8 cellular contexts compared by ENCODE assay signal in genomic region chr6:28336284-28337024, GRCh38. TPM values are rescaled to one million over a fixed set of nuclear protein-coding genes. Genes with fewer than 3 reads are reported as not detected.
A peak's percentile ranks its signal among the peaks of the same experiment; 100 is the strongest.
DNase-seq lines count a peak whose midpoint lies in the region; ATAC-seq and TF ChIP-seq lines count a peak whose summit lies in the region.

No MANE protein-coding gene starts in this region.

- H3K27ac ChIP-seq in left ventricle myocardium inferior (replicated peaks): peak overlapping the region; percentile 94

- no peak for TF ChIP-seq CTCF in activated CD8-positive, alpha-beta T cell treated with anti-CD3 and anti-CD28 coated beads for 36 hours (IDR thresholded peaks at IDR 0.05)
- TF ChIP-seq CTCF in left ventricle myocardium inferior (IDR thresholded peaks at IDR 0.05; ENCODE audit: borderline replicate concordance) (no peak), CD14-positive monocyte (IDR thresholded peaks at IDR 0.05) (no peak)

- H3K36me3 Mint-ChIP-seq in activated CD8-positive, alpha-beta T cell treated with anti-CD3 and anti-CD28 coated beads for 36 hours (ENCODE audit: low read depth): peaks cover 6% of the 10 kb centered on the region
- H3K36me3 Mint-ChIP-seq in CD14-positive monocyte: no peaks in the 10 kb centered on the region

- H3K27me3 Mint-ChIP-seq in activated CD8-positive, alpha-beta T cell treated with anti-CD3 and anti-CD28 coated beads for 36 hours: no peaks in the 10 kb centered on the region
- H3K27me3 Mint-ChIP-seq in CD14-positive monocyte (ENCODE audit: low read depth in 3 of 3): no peaks in the 10 kb centered on the region

- H3K4me1 Mint-ChIP-seq in activated CD8-positive, alpha-beta T cell treated with anti-CD3 and anti-CD28 coated beads for 36 hours (ENCODE audit: low read depth): peaks cover 10% of the 10 kb centered on the region
- peaks cover 5% of the 10 kb centered on the region for H3K4me1 Mint-ChIP-seq in CD14-positive monocyte

- DNase-seq in EL: peak; percentile 29
- DNase-seq in NCI-H187 (lab: John Stamatoyannopoulos, UW): peak; percentile 36 to 53
- DNase-seq in activated CD8-positive, alpha-beta T cell treated with anti-CD3 and anti-CD28 coated beads for 36 hours: peak; percentile 56
- DNase-seq in left ventricle myocardium inferior: no peak
- no peak for DNase-seq in skeletal muscle cell (ENCODE audit: low read depth)
- no peak for DNase-seq in CD14-positive monocyte (ENCODE audit: low spot score)
- DNase-seq in NCI-H1092 treated with DMSO at 0.1 percent for 48 hours (lab: John Stamatoyannopoulos, UW): no peak

- H3K9me3 ChIP-seq in left ventricle myocardium inferior (replicated peaks): no peaks in the 10 kb centered on the region

- intact Hi-C loops in activated CD8-positive, alpha-beta T cell treated with anti-CD3 and anti-CD28 coated beads for 36 hours (cut with micrococcal nuclease): no loop called here
- intact Hi-C loops in left ventricle myocardium inferior (cut with micrococcal nuclease) (no loop called here), CD14-positive monocyte (cut with micrococcal nuclease) (loop anchor here (5.0 to 10.0 kb wide), 5 partner anchors 72 to 1202 kb away; partner anchors contain the start of genes NKAPL (in 1 of the 2), ZNF165 (in 1 of the 2) and ZSCAN26 (in 1 of the 2))

- no peaks in the 10 kb centered on the region for H3K27me3 ChIP-seq in left ventricle myocardium inferior (ENCODE audit: low read depth)

- ATAC-seq in GM21576 (IDR thresholded peaks at IDR 0.05; ENCODE audit: unreplicated experiment): peak; percentile 39
- peak; percentile 38 for ATAC-seq in activated CD8-positive, alpha-beta T cell treated with anti-CD3 and anti-CD28 coated beads for 36 hours

- POLR2A ChIA-PET in activated CD8-positive, alpha-beta T cell treated with anti-CD3 and anti-CD28 coated beads for 36 hours (lab: Charles Lee): interaction anchor here (0.6 to 1.7 kb wide), 6 partner anchors 9 to 444 kb away, joined by 3 to 5 read pairs (median 4); partner anchors contain the start of gene ZSCAN26

- peaks cover 28% of the 10 kb centered on the region for H3K4me1 ChIP-seq in left ventricle myocardium inferior

- CTCF ChIA-PET in activated CD8-positive, alpha-beta T cell treated with anti-CD3 and anti-CD28 coated beads for 36 hours (lab: Charles Lee): interaction anchor here (1.9 to 3.1 kb wide), 2 partner anchors 11 to 20 kb away, joined by 4 to 19 read pairs; no protein-coding TSS in a partner anchor

- H3K4me3 Mint-ChIP-seq in activated CD8-positive, alpha-beta T cell treated with anti-CD3 and anti-CD28 coated beads for 36 hours: no peak overlapping the region
- H3K4me3 Mint-ChIP-seq in CD14-positive monocyte: no peak overlapping the region

- no peaks in the 10 kb centered on the region for H3K36me3 ChIP-seq in left ventricle myocardium inferior

- peaks cover 14% of the 10 kb centered on the region for H3K9me3 Mint-ChIP-seq in activated CD8-positive, alpha-beta T cell treated with anti-CD3 and anti-CD28 coated beads for 36 hours
- H3K9me3 Mint-ChIP-seq in CD14-positive monocyte: peaks cover 5 to 14% (median 10%) of the 10 kb centered on the region in 7 donors

- H3K4me3 ChIP-seq in left ventricle myocardium inferior: peak overlapping the region; percentile 82
- peak overlapping the region; percentile 75 for H3K4me3 ChIP-seq in skeletal muscle cell (ENCODE audit: low read depth, low read length)

- H3K27ac Mint-ChIP-seq in activated CD8-positive, alpha-beta T cell treated with anti-CD3 and anti-CD28 coated beads for 36 hours: no peak overlapping the region
- no peak overlapping the region for H3K27ac Mint-ChIP-seq in CD14-positive monocyte

RNA-seq across cellular contexts. Expression of gene ZSCAN31, which starts 0.5 kb away (rescaled TPM):
- total RNA-seq in activated CD8-positive, alpha-beta T cell treated with anti-CD3 and anti-CD28 coated beads for 36 hours: 1 to 10 TPM; 1.6 to 2.0 TPM
- total RNA-seq in left ventricle myocardium inferior: 8.0 TPM
- polyA plus RNA-seq in CD14-positive monocyte: under 1 TPM in 1 of 2 donors, not detected in 1; 0.25 TPM

RNA-seq across cellular contexts. Expression of gene ZKSCAN3, which starts 13.3 kb away (rescaled TPM):
- total RNA-seq in activated CD8-positive, alpha-beta T cell treated with anti-CD3 and anti-CD28 coated beads for 36 hours: 1 to 10 TPM; 2.3 to 3.0 TPM
- 4.1 TPM for total RNA-seq in left ventricle myocardium inferior
- polyA plus RNA-seq in CD14-positive monocyte: 1 to 10 TPM in 1 of 2 donors, under 1 TPM in 1; 0.36 to 1.6 TPM

RNA-seq across cellular contexts. Expression of gene PGBD1, which starts 55.1 kb away (rescaled TPM):
- 1 to 10 TPM; 2.2 to 2.4 TPM for total RNA-seq in activated CD8-positive, alpha-beta T cell treated with anti-CD3 and anti-CD28 coated beads for 36 hours
- 2.4 TPM for total RNA-seq in left ventricle myocardium inferior
- under 1 TPM; 0.15 to 0.17 TPM for polyA plus RNA-seq in CD14-positive monocyte

Comparison
In these comparisons a context has a peak if more than half of its experiments do, and no peak if none do; other contexts are left out.
1. DNase-seq: peak in EL (single experiment), NCI-H187 (2 of 2) and activated CD8-positive, alpha-beta T cell treated with anti-CD3 and anti-CD28 coated beads for 36 hours (single experiment); none in left ventricle myocardium inferior (single experiment), skeletal muscle cell (single experiment), CD14-positive monocyte (single experiment) and NCI-H1092 treated with DMSO at 0.1 percent for 48 hours (single experiment).
2. intact Hi-C loops: an anchor here in CD14-positive monocyte (5.0 to 10.0 kb wide); none called in activated CD8-positive, alpha-beta T cell treated with anti-CD3 and anti-CD28 coated beads for 36 hours and left ventricle myocardium inferior.